Comparison of ENCODE assay signal across 15 cellular contexts in the genomic region with DNA sequence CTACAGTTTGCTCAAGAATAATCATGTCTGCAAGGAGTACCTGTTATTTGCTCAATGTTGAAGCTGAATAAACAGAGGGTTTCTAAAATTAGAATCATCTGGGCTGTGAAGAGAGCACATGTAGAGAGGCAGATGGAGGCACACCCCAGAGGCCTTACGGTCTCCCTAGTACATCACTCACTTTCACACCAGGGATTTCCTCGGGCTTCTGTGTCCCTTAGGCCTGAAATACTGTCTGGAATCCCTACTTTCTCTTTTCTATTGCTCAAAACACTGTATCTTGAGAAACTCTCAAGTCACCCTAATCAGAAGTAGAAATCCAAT.
DNase-seq lines count a peak whose midpoint lies in the region; ATAC-seq and TF ChIP-seq lines count a peak whose summit lies in the region.
"Had no signal": no experiment of that assay in that cellular context is flagged by ENCODE, and none has a peak within 500 bp of the region (broad histone marks: within the 10 kb centered on the region; RNA-seq: fewer than 3 reads in every experiment).

No MANE protein-coding gene starts in this region.

- H3K9me3 ChIP-seq in left lung: no peaks in the 10 kb centered on the region
- H3K9me3 ChIP-seq: HAP-1 had no signal

- in situ Hi-C loops in ACHN (cut with HindIII; ENCODE audit: low pct_ligation_motif_present, low pct_unique_long_range_greater_than_20kb, low sequenced_read_pairs): no loop called here

- ATAC-seq in HG02852 (IDR thresholded peaks at IDR 0.05; ENCODE audit: unreplicated experiment) (peak; percentile 15), left lung (peak; percentile 93), HG03439 (IDR thresholded peaks at IDR 0.05; ENCODE audit: unreplicated experiment) (no peak), GM19455 (IDR thresholded peaks at IDR 0.05; ENCODE audit: unreplicated experiment) (no peak)
- ATAC-seq: K562 had no signal

- no peaks in the 10 kb centered on the region for H3K36me3 ChIP-seq in left lung
- H3K36me3 ChIP-seq: HAP-1 had no signal

- H3K27ac ChIP-seq in left lung: no peak overlapping the region
- H3K27ac ChIP-seq: SK-N-MC had no signal

- TF ChIP-seq CTCF in left lung (IDR thresholded peaks at IDR 0.05): no peak

- no peaks in the 10 kb centered on the region for H3K4me1 ChIP-seq in left lung
- H3K4me1 ChIP-seq: HAP-1 had no signal

- DNase-seq in SHP77 (lab: John Stamatoyannopoulos, UW): peak; percentile 51 to 68
- no peak for DNase-seq in SHP77 treated with DMSO at 0.1 percent for 48 hours (lab: John Stamatoyannopoulos, UW)
- DNase-seq in NCI-H69 (lab: John Stamatoyannopoulos, UW): peak; percentile 56
- DNase-seq in left lung: peak in 1 of 2 donors; percentile 33
- DNase-seq in ACHN: no peak
- DNase-seq: CD4-positive, alpha-beta memory T cell; NCI-H1436; NCI-H2029 treated with DMSO at 0.1 percent for 48 hours; NCI-H2227 treated with DMSO at 0.1 percent for 48 hours had no signal

- no peaks in the 10 kb centered on the region for H3K27me3 ChIP-seq in left lung

- intact Hi-C loops in left lung (cut with DNase I): no loop called here

- no peak overlapping the region for H3K4me3 ChIP-seq in left lung
- H3K4me3 ChIP-seq: HAP-1, K562, SK-N-MC had no signal

Comparison
In these comparisons a context has a peak if more than half of its experiments do, and no peak if none do; other contexts are left out.
1. DNase-seq: peak in SHP77 (2 of 2) and NCI-H69 (single experiment); none in SHP77 treated with DMSO at 0.1 percent for 48 hours (single experiment) and ACHN (single experiment).
2. ATAC-seq: peak in HG02852 (single experiment) and left lung (single experiment); none in HG03439 (single experiment) and GM19455 (single experiment).